10 cellular contexts compared by ENCODE assay signal in the genomic region with DNA sequence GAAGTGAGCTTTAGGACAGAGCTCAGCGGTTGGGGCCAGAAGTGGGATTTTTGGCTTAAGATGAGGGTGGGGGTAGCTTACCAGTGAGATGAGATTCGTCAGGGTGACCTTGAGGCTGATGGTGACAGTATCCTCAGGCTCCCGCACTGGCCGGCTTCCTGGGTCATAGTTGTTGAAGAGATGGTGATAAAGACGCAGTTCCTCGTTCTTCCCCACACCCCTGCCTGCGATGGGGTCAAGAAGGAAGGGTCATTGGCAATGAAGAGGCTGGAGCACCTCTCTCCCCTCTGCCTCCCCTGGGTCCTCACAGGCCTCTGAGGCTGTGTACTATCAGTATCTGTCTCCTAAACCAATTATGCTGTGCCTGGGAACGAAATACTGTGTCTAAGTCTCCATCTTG. TPM values are rescaled to one million over a fixed set of nuclear protein-coding genes. Genes with fewer than 3 reads are reported as not detected.
A peak's percentile ranks its signal among the peaks of the same experiment; 100 is the strongest.
DNase-seq lines count a peak whose midpoint lies in the region; ATAC-seq and TF ChIP-seq lines count a peak whose summit lies in the region.
"Had no signal": no experiment of that assay in that cellular context is flagged by ENCODE, and none has a peak within 500 bp of the region (broad histone marks: within the 10 kb centered on the region; RNA-seq: fewer than 3 reads in every experiment).

No MANE protein-coding gene starts in this region.

- no peak overlapping the region for H3K4me3 ChIP-seq in PC-3 (ENCODE audit: low read length)
- peak overlapping the region in 13 of 59 donors; percentile 7 to 64 (median 56) for H3K4me3 ChIP-seq in dorsolateral prefrontal cortex
- no peak overlapping the region for H3K4me3 ChIP-seq in skin epidermis
- H3K4me3 ChIP-seq: gastrocnemius medialis had no signal

- no peak for TF ChIP-seq CTCF in GM20000 (IDR thresholded peaks at IDR 0.05; ENCODE audit: extremely low read depth, missing control alignments)
- TF ChIP-seq CTCF in PC-3 (conservative IDR thresholded peaks at IDR 0.05; ENCODE audit: low read depth, low read length): no peak
- TF ChIP-seq CTCF in dorsolateral prefrontal cortex (IDR thresholded peaks at IDR 0.05 in 54 of 56, conservative IDR thresholded peaks at IDR 0.05 in 2 of 56; ENCODE audit: low read depth in 1 of 56, partially characterized antibody in 56 of 56): no peak

- ATAC-seq in PC-3: no peak
- no peak for ATAC-seq in HG03460 (IDR thresholded peaks at IDR 0.05; ENCODE audit: unreplicated experiment)

- no peaks in the 10 kb centered on the region for H3K9me3 ChIP-seq in PC-3 (ENCODE audit: low read length)
- H3K9me3 ChIP-seq: gastrocnemius medialis had no signal

- no peaks in the 10 kb centered on the region for H3K36me3 ChIP-seq in PC-3 (ENCODE audit: low read depth, low read length)
- H3K36me3 ChIP-seq: gastrocnemius medialis had no signal

- no peak overlapping the region for H2AFZ ChIP-seq in PC-3 (ENCODE audit: low read length)

- no peaks in the 10 kb centered on the region for H3K9me2 ChIP-seq in PC-3 (replicated peaks; ENCODE audit: low read length)

- POLR2A ChIA-PET in PC-3 (lab: Charles Lee; ENCODE audit: unreplicated experiment): no interaction called here

- H4K20me1 ChIP-seq in PC-3 (ENCODE audit: low read length): no peaks in the 10 kb centered on the region

- no peaks in the 10 kb centered on the region for H3K27me3 ChIP-seq in PC-3 (ENCODE audit: low read length)
- H3K27me3 ChIP-seq in dorsolateral prefrontal cortex: no peaks in the 10 kb centered on the region

- intact Hi-C loops in PC-3 (cut with micrococcal nuclease) (no loop called here), dorsolateral prefrontal cortex (cut with DNase I) (loop anchor here in 1 of 2 donors (5.0 kb wide), 2 partner anchors 45 to 170 kb away; a partner anchor contains a TSS)

- CTCF ChIA-PET in PC-3 (lab: Charles Lee): no interaction called here

- H3K9ac ChIP-seq in PC-3 (ENCODE audit: low read length): no peak overlapping the region

- no TSS peak for BruUV-seq in PC-3 (replicated peaks; lab: Mats Ljungman, UMichigan)

- H3K4me2 ChIP-seq in PC-3 (ENCODE audit: low read length): peak overlapping the region; percentile 77; the same call in 1 of the 2 replicates

- H3K79me2 ChIP-seq in PC-3 (ENCODE audit: low read length): no peaks in the 10 kb centered on the region

- H3K27ac ChIP-seq in PC-3 (ENCODE audit: low read length): no peak overlapping the region
- H3K27ac ChIP-seq in dorsolateral prefrontal cortex: peak overlapping the region in 55 of 59 donors; percentile 33 to 94 (median 77)
- H3K27ac ChIP-seq in skin epidermis: peak overlapping the region in 16 of 21 experiments; percentile 10 to 77 (median 42)

- H3F3A ChIP-seq in PC-3 (ENCODE audit: low read length, unreplicated experiment): no peaks in the 10 kb centered on the region

- peaks cover 10% of the 10 kb centered on the region for H3K4me1 ChIP-seq in PC-3 (ENCODE audit: insufficient read depth, low read length)

- DNase-seq in GM20000 (ENCODE audit: low spot score) (peak; percentile 5), PC-3 (no peak), dorsolateral prefrontal cortex (peak in 1 of 10 donors; percentile 26), NOMO-1 treated with DMSO at 0.1 percent for 48 hours (lab: John Stamatoyannopoulos, UW; ENCODE audit: unreplicated experiment) (no peak)
- DNase-seq in central memory CD4-positive, alpha-beta T cell: no peak

RNA-seq across cellular contexts. Expression of a gene that starts 0.4 kb away (rescaled TPM):
- total RNA-seq in PC-3 (2014; rRNA removed): 0.11 TPM in 1 of 2 replicates, not detected in the other
- 1 to 10 TPM in 67 of 120 experiments, under 1 TPM in 52, not detected in 1; 0.34 to 4.3 (median 1.1) TPM for total RNA-seq in dorsolateral prefrontal cortex

RNA-seq across cellular contexts. Expression of a gene that starts 3.2 kb away (rescaled TPM):
- total RNA-seq in PC-3 (2014; rRNA removed) (0.35 and 0.36 TPM in 2 replicates), dorsolateral prefrontal cortex (10 to 100 TPM in 80 of 120 experiments, 1 to 10 TPM in 40; 4.7 to 18.4 (median 11.2) TPM)

RNA-seq across cellular contexts. Expression of a gene that starts 29.5 kb away (rescaled TPM):
- total RNA-seq in PC-3 (2014; rRNA removed) (not detected in 2 replicates), dorsolateral prefrontal cortex (1 to 10 TPM in 1 of 120 experiments, under 1 TPM in 15, not detected in 104; 0.16 to 1.0 (median 0.24) TPM)
- total RNA-seq: gastrocnemius medialis, left colon, osteocyte had no signal

RNA-seq across cellular contexts. Expression of a gene that starts 37.3 kb away (rescaled TPM):
- total RNA-seq in PC-3 (2014; rRNA removed) (64.3 and 72.1 TPM in 2 replicates), dorsolateral prefrontal cortex (100 to 1,000 TPM in 9 of 120 experiments, 10 to 100 TPM in 111; 56.8 to 113 (median 82.2) TPM)

RNA-seq across cellular contexts. Expression of a gene that starts 37.5 kb away (rescaled TPM):
- total RNA-seq in PC-3 (2014; rRNA removed): 37.8 and 43.1 TPM in 2 replicates
- 100 to 1,000 TPM in 28 of 120 experiments, 10 to 100 TPM in 92; 65.3 to 121 (median 91.1) TPM for total RNA-seq in dorsolateral prefrontal cortex
